In genomic region chr1:24928631-24929090, GRCh38 we compare ENCODE assay signal across 8 cellular contexts. TPM values are rescaled to one million over a fixed set of nuclear protein-coding genes. Genes with fewer than 3 reads are reported as not detected.
DNase-seq lines count a peak whose midpoint lies in the region; ATAC-seq, FAIRE-seq and TF ChIP-seq lines count a peak whose summit lies in the region.

No MANE protein-coding gene starts in this region.

- ATAC-seq in RWPE2 (ENCODE audit: low read depth): no peak
- no peak for ATAC-seq in GM21619 (IDR thresholded peaks at IDR 0.05; ENCODE audit: unreplicated experiment)
- no peak for ATAC-seq in GM21529 (IDR thresholded peaks at IDR 0.05; ENCODE audit: unreplicated experiment)

- no peak for DNase-seq in RWPE2 (ENCODE audit: low spot score)
- no peak for DNase-seq in bronchial epithelial cell (ENCODE audit: low read depth)
- no peak for DNase-seq in osteocyte (ENCODE audit: extremely low spot score, unreplicated experiment)
- DNase-seq in NCI-H526 (lab: John Stamatoyannopoulos, UW): no peak
- DNase-seq in NK-92 (lab: John Stamatoyannopoulos, UW; ENCODE audit: unreplicated experiment): no peak

- no peak for FAIRE-seq in bronchial epithelial cell (lab: Jason Lieb, UNC)

- no peaks in the 10 kb centered on the region for H3K36me3 ChIP-seq in RWPE2 (ENCODE audit: low read depth)
- H3K36me3 ChIP-seq in bronchial epithelial cell (ENCODE audit: control insufficient read depth, insufficient read depth, low read length): no peaks in the 10 kb centered on the region

- H3K4me3 Mint-ChIP-seq in osteocyte (ENCODE audit: unreplicated experiment): peak overlapping the region; percentile 10

- TF ChIP-seq CTCF in GM12875 (IDR thresholded peaks at IDR 0.05; ENCODE audit: borderline replicate concordance, insufficient read depth, low read depth, low read length) (no peak), RWPE2 (IDR thresholded peaks at IDR 0.05; ENCODE audit: poor library complexity, severe bottlenecking) (no peak), bronchial epithelial cell (IDR thresholded peaks at IDR 0.05; ENCODE audit: insufficient read depth, low read length, severe bottlenecking) (no peak), osteocyte (IDR thresholded peaks at IDR 0.05) (no peak)

- peaks cover 22% of the 10 kb centered on the region for H3K4me1 Mint-ChIP-seq in osteocyte (ENCODE audit: unreplicated experiment)

- H3K36me3 Mint-ChIP-seq in osteocyte (ENCODE audit: unreplicated experiment): no peaks in the 10 kb centered on the region

- H3K4me1 ChIP-seq in RWPE2 (ENCODE audit: insufficient read depth, poor library complexity, severe bottlenecking): no peaks in the 10 kb centered on the region

- peaks cover 79% of the 10 kb centered on the region for H3K27me3 Mint-ChIP-seq in osteocyte (ENCODE audit: unreplicated experiment)

- H3K27ac ChIP-seq in RWPE2 (ENCODE audit: poor library complexity, severe bottlenecking): no peak overlapping the region

- peak overlapping the region; percentile 94 for H3K4me3 ChIP-seq in GM12875 (ENCODE audit: low read depth, low read length)
- peak overlapping the region; percentile 29 for H3K4me3 ChIP-seq in RWPE2 (ENCODE audit: severe bottlenecking)
- H3K4me3 ChIP-seq in bronchial epithelial cell (ENCODE audit: low read depth, low read length): peak overlapping the region; percentile 22

- H3K9me3 Mint-ChIP-seq in osteocyte (ENCODE audit: unreplicated experiment): no peaks in the 10 kb centered on the region

- H3K27me3 ChIP-seq in RWPE2 (ENCODE audit: insufficient read depth, poor library complexity, severe bottlenecking) (peaks cover 86% of the 10 kb centered on the region), bronchial epithelial cell (ENCODE audit: control insufficient read depth, insufficient read depth, low read length) (peaks cover 58% of the 10 kb centered on the region)

- no peaks in the 10 kb centered on the region for H3K9me3 ChIP-seq in RWPE2 (ENCODE audit: severe bottlenecking)

- H3K27ac Mint-ChIP-seq in osteocyte (ENCODE audit: unreplicated experiment): no peak overlapping the region

RNA-seq across cellular contexts. Expression of gene RUNX3, which starts 1.4 kb away (rescaled TPM):
- total RNA-seq in bronchial epithelial cell: 0.13 and 0.26 TPM in 2 replicates
- not detected in 2 replicates for total RNA-seq in osteocyte

Comparison
In these comparisons a context has a peak if more than half of its experiments do, and no peak if none do; other contexts are left out.
1. H3K4me3 ChIP-seq: peak in every context shown above with its lines; median percentile 94 in GM12875; 29 in RWPE2; 22 in bronchial epithelial cell.